Comparison of ENCODE assay signal across 13 cellular contexts in genomic region chr11:82523141-82523540, GRCh38.
A peak's percentile ranks its signal among the peaks of the same experiment; 100 is the strongest.
DNase-seq lines count a peak whose midpoint lies in the region; ATAC-seq, FAIRE-seq and TF ChIP-seq lines count a peak whose summit lies in the region.
"Had no signal": no experiment of that assay in that cellular context is flagged by ENCODE, and none has a peak within 500 bp of the region (broad histone marks: within the 10 kb centered on the region; RNA-seq: fewer than 3 reads in every experiment).

No MANE protein-coding gene starts in this region.

- no peak for FAIRE-seq in D721Med (lab: Jason Lieb, UNC)
- no peak for FAIRE-seq in H54 (lab: Jason Lieb, UNC)

- H3K4me3 ChIP-seq in dorsolateral prefrontal cortex: no peak overlapping the region
- no peak overlapping the region for H3K4me3 ChIP-seq in neural progenitor cell
- H3K4me3 ChIP-seq: vagina had no signal

- H3K4me3 Mint-ChIP-seq in neural progenitor cell: no peak overlapping the region
- H3K4me3 Mint-ChIP-seq: activated CD8-positive, alpha-beta T cell treated with anti-CD3 and anti-CD28 coated beads for 36 hours had no signal

- peak overlapping the region in 10 of 59 donors; percentile 4 to 67 (median 37) for H3K27ac ChIP-seq in dorsolateral prefrontal cortex
- no peak overlapping the region for H3K27ac ChIP-seq in neural progenitor cell
- H3K27ac ChIP-seq: vagina had no signal

- no peak overlapping the region for H2AFZ ChIP-seq in neural progenitor cell (replicated peaks)

- no peaks in the 10 kb centered on the region for H3K36me3 ChIP-seq in neural progenitor cell
- H3K36me3 ChIP-seq: vagina had no signal

- no peaks in the 10 kb centered on the region for H3K79me2 ChIP-seq in neural progenitor cell (ENCODE audit: low read depth)

- H3K27me3 Mint-ChIP-seq in neural progenitor cell (ENCODE audit: insufficient read depth, low read depth): no peaks in the 10 kb centered on the region

- H3K27me3 ChIP-seq in dorsolateral prefrontal cortex (peaks cover 0 to 5% (median 0%) of the 10 kb centered on the region in 45 donors), neural progenitor cell (no peaks in the 10 kb centered on the region)
- H3K27me3 ChIP-seq: vagina had no signal

- no peaks in the 10 kb centered on the region for H3F3A ChIP-seq in neural progenitor cell (ENCODE audit: low read depth)

- no peaks in the 10 kb centered on the region for H3K9me3 ChIP-seq in neural progenitor cell (ENCODE audit: low read depth)
- H3K9me3 ChIP-seq: vagina had no signal

- H3K4me2 ChIP-seq in neural progenitor cell: no peak overlapping the region

- no peak overlapping the region for H3K9ac ChIP-seq in neural progenitor cell

- TF ChIP-seq POLR2A in H54 (IDR thresholded peaks at IDR 0.05; ENCODE audit: low read depth, low read length): no peak

- no peak for ATAC-seq in GM21723 (IDR thresholded peaks at IDR 0.05; ENCODE audit: unreplicated experiment)
- ATAC-seq: activated CD8-positive, alpha-beta T cell treated with anti-CD3 and anti-CD28 coated beads for 36 hours had no signal

- H4K20me1 ChIP-seq in neural progenitor cell (ENCODE audit: low read depth): no peaks in the 10 kb centered on the region

- TF ChIP-seq CTCF in D721Med (IDR thresholded peaks at IDR 0.05; ENCODE audit: insufficient read depth, missing control alignments): peak; percentile 52
- peak in 41 of 56 donors; percentile 3 to 60 (median 37) for TF ChIP-seq CTCF in dorsolateral prefrontal cortex (IDR thresholded peaks at IDR 0.05 in 54 of 56, conservative IDR thresholded peaks at IDR 0.05 in 2 of 56; ENCODE audit: low read depth in 1 of 56, partially characterized antibody in 56 of 56)
- peak; percentile 55 for TF ChIP-seq CTCF in neural progenitor cell (IDR thresholded peaks at IDR 0.05)

- DNase-seq in D721Med (ENCODE audit: insufficient read length, low spot score) (no peak), NCI-H524 (lab: John Stamatoyannopoulos, UW) (peak; percentile 59 to 87), dorsolateral prefrontal cortex (peak; percentile 12 to 74 (median 57)), neural progenitor cell (ENCODE audit: low spot score) (peak; percentile 66), NCI-H526 (lab: John Stamatoyannopoulos, UW) (no peak), H54 (ENCODE audit: insufficient read length, low spot score) (no peak), activated gamma-delta T cell (lab: John Stamatoyannopoulos, UW) (no peak)
- DNase-seq: activated CD8-positive, alpha-beta T cell treated with anti-CD3 and anti-CD28 coated beads for 36 hours; SHP77; stimulated activated CD4-positive, alpha-beta T cell treated with anti-CD3 and anti-CD28 coated beads, Interleukin-2, amount 100 ng/mL, for 48 hours had no signal

- H3K9me3 Mint-ChIP-seq in neural progenitor cell: peaks cover 8% of the 10 kb centered on the region

- H3K4me1 ChIP-seq in neural progenitor cell: no peaks in the 10 kb centered on the region
- H3K4me1 ChIP-seq: vagina had no signal

- intact Hi-C loops in dorsolateral prefrontal cortex (cut with DNase I): no loop called here

- H3K4me1 Mint-ChIP-seq in neural progenitor cell: peaks cover 15% of the 10 kb centered on the region

- H3K27ac Mint-ChIP-seq in neural progenitor cell: peak overlapping the region; percentile 59
- H3K27ac Mint-ChIP-seq: activated CD8-positive, alpha-beta T cell treated with anti-CD3 and anti-CD28 coated beads for 36 hours; progenitor cell of endocrine pancreas had no signal

- no peaks in the 10 kb centered on the region for H3K36me3 Mint-ChIP-seq in neural progenitor cell

Comparison
In these comparisons a context has a peak if more than half of its experiments do, and no peak if none do; other contexts are left out.
1. DNase-seq: peak in NCI-H524 (2 of 2), dorsolateral prefrontal cortex (10 of 10) and neural progenitor cell (single experiment); none in D721Med (single experiment), NCI-H526 (0 of 2), H54 (single experiment) and activated gamma-delta T cell (single experiment).
2. Peak in every context shown above with its lines, with median percentiles within 50 percentile points of each other: CTCF ChIP-seq.